In the genomic region with DNA sequence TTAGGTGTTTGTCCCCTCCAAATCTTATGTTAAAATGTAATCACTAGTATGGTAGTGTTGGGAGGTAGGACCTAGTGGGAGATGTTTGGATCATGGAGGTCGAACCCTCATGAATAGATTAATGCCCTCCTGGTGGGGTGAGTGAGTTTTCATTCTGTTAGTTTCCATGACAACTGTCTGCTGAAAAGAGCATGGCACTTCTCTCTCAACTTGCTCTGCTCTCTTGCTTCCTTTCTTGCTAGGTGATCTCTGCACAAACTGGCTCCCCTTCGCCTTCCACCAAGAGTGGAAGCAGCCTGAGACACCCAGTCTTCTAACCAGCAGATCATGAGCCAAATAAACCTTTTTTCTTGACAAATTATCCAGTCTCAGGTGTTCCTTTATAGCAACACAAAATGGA, we compare ENCODE assay signal across 15 cellular contexts.
"Had no signal": no experiment of that assay in that cellular context is flagged by ENCODE, and none has a peak within 500 bp of the region (broad histone marks: within the 10 kb centered on the region; RNA-seq: fewer than 3 reads in every experiment).

No MANE protein-coding gene starts in this region.

- H3K4me3 ChIP-seq: cardiac muscle cell, hepatocyte, mucosa of descending colon, spleen, thoracic aorta, upper lobe of left lung had no signal

- H2AFZ ChIP-seq: hepatocyte had no signal

- H3K4me3 Mint-ChIP-seq: activated CD4-positive, alpha-beta memory T cell treated with anti-CD3 and anti-CD28 coated beads for 36 hours; activated naive CD8-positive, alpha-beta T cell; memory B cell; naive B cell; stimulated activated naive B cell treated with anti-CD40 and anti-IgM and Interleukin-4, amounts not matched to agents 10 μg/mL and 1 μg/mL and 100 μg/mL, for 72 hours had no signal

- H3K36me3 ChIP-seq: cardiac muscle cell, spleen, thoracic aorta, upper lobe of left lung had no signal

- H3K27me3 Mint-ChIP-seq: activated CD4-positive, alpha-beta memory T cell treated with anti-CD3 and anti-CD28 coated beads for 36 hours; activated naive CD8-positive, alpha-beta T cell; memory B cell; naive B cell; stimulated activated naive B cell treated with anti-CD40 and anti-IgM and Interleukin-4, amounts not matched to agents 10 μg/mL and 1 μg/mL and 100 μg/mL, for 72 hours had no signal

- H3K4me1 Mint-ChIP-seq: memory B cell; naive B cell; stimulated activated naive B cell treated with anti-CD40 and anti-IgM and Interleukin-4, amounts not matched to agents 10 μg/mL and 1 μg/mL and 100 μg/mL, for 72 hours had no signal

- H3K27ac Mint-ChIP-seq: activated CD4-positive, alpha-beta memory T cell treated with anti-CD3 and anti-CD28 coated beads for 36 hours; activated naive CD8-positive, alpha-beta T cell; memory B cell; naive B cell; stimulated activated naive B cell treated with anti-CD40 and anti-IgM and Interleukin-4, amounts not matched to agents 10 μg/mL and 1 μg/mL and 100 μg/mL, for 72 hours had no signal

- H3K27me3 ChIP-seq: cardiac muscle cell, hepatocyte, spleen, upper lobe of left lung had no signal

- H3K27ac ChIP-seq: cardiac muscle cell, epithelial cell of prostate, hepatocyte, spleen, thoracic aorta, upper lobe of left lung had no signal

- DNase-seq: activated CD4-positive, alpha-beta memory T cell treated with anti-CD3 and anti-CD28 coated beads for 36 hours; activated CD4-positive, alpha-beta T cell treated with anti-CD3 and anti-CD28 coated beads for 4 hours; foreskin fibroblast; mucosa of descending colon; naive B cell; nucleus accumbens; spleen; stimulated activated naive B cell treated with anti-CD40 and anti-IgM and Interleukin-4, amounts not matched to agents 10 μg/mL and 1 μg/mL and 100 μg/mL, for 72 hours; upper lobe of left lung had no signal

- H3K36me3 Mint-ChIP-seq: activated CD4-positive, alpha-beta memory T cell treated with anti-CD3 and anti-CD28 coated beads for 36 hours; activated naive CD8-positive, alpha-beta T cell; memory B cell; naive B cell; stimulated activated naive B cell treated with anti-CD40 and anti-IgM and Interleukin-4, amounts not matched to agents 10 μg/mL and 1 μg/mL and 100 μg/mL, for 72 hours had no signal

- H3K4me2 ChIP-seq: hepatocyte had no signal

- H3K79me2 ChIP-seq: hepatocyte had no signal

- H3K4me1 ChIP-seq: spleen, upper lobe of left lung had no signal

- H3K9me3 Mint-ChIP-seq: stimulated activated naive B cell treated with anti-CD40 and anti-IgM and Interleukin-4, amounts not matched to agents 10 μg/mL and 1 μg/mL and 100 μg/mL, for 72 hours had no signal

- H3K9me3 ChIP-seq: mucosa of descending colon, spleen, thoracic aorta, upper lobe of left lung had no signal
